8 cellular contexts compared by ENCODE assay signal in the genomic region with DNA sequence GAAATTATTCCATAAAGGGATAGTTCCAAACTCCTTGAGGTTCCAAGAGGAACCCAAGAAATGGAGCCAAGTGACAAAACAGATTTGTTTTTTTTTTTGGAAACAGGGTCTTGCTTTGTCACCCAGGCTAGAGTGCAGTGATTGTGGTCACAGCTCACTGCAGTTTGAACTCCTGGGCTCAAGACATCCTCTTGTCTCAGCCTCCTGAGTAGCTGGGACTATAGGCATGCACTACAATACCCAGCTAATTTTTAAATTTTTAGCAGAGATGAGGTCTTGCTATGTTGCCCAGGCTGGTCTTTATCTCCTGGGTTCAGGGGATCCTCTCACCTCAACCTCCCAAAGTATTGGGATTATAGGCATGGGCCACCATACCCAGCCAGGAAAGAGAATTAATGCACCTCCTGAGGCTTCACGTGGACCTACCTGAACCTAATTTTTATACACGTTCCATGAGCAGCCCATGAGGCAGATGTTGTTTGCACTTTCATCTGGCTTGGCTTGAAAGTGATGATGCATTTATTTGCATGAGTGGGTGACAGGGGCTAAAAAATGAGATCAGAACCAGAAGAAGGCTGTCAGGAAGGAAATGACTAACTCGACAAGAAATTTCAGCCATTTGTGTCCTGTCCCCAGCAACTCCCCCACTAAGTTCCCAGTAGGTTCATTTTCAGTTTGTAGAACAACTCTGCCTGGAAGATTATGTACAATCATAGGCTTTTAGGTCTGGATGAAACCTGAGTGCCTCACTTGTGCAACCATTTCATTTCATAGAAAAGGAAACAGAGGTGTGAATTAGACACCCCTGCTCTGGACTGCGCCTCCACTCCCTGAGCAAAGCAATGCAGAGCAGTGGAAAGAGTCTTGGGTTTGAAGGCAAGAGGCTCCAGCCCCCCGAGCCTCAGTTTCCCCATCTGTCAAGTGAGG. TPM values are rescaled to one million over a fixed set of nuclear protein-coding genes. Genes with fewer than 3 reads are reported as not detected.
DNase-seq lines count a peak whose midpoint lies in the region; ATAC-seq and TF ChIP-seq lines count a peak whose summit lies in the region.

No MANE protein-coding gene starts in this region.

- no peaks in the 10 kb centered on the region for H3K4me1 ChIP-seq in HEK293 (ENCODE audit: control insufficient read depth, insufficient read depth, low read length)
- H3K4me1 ChIP-seq in upper lobe of right lung = peaks cover 11% of the 10 kb centered on the region

- H3K27ac ChIP-seq in HEK293 (ENCODE audit: extremely low read depth, low read depth, low read length) (no peak overlapping the region), upper lobe of right lung (no peak overlapping the region)

- H3K27me3 ChIP-seq in upper lobe of right lung = peaks cover 22% of the 10 kb centered on the region

- DNase-seq in activated T-cell treated with anti-CD3 and anti-CD28 coated beads for 48 hours (ENCODE audit: low read depth) (peak; percentile 10), activated T-cell treated with anti-CD3 and anti-CD28 coated beads for 4 hours (no peak), MV-4-11 (lab: John Stamatoyannopoulos, UW) (peak; percentile 84), cardiac fibroblast (ENCODE audit: low read depth in 2 of 2) (peak; percentile 70 to 89), upper lobe of right lung (no peak), HuH-7 (ENCODE audit: low spot score) (no peak), NCI-H1105 treated with DMSO at 0.1 percent for 48 hours (lab: John Stamatoyannopoulos, UW) (no peak)

- H3K4me3 ChIP-seq in HEK293 (ENCODE audit: low read depth, low read length) (no peak overlapping the region), cardiac fibroblast (replicated peaks in 1 of 2; ENCODE audit: low read depth in 2 of 2, low read length in 2 of 2) (no peak overlapping the region), upper lobe of right lung (no peak overlapping the region)

- H3K36me3 ChIP-seq in HEK293 (ENCODE audit: control insufficient read depth in 2 of 2, insufficient read depth in 1 of 2, low read length in 2 of 2) (no peaks in the 10 kb centered on the region), upper lobe of right lung (no peaks in the 10 kb centered on the region)

- intact Hi-C loops in upper lobe of right lung (cut with DNase I) = no loop called here

- ATAC-seq in upper lobe of right lung = peak; percentile 58

- CTCF ChIA-PET in HEK293 (lab: Yijun Ruan, JAX) = no interaction called here

- no peaks in the 10 kb centered on the region for H3K9me3 ChIP-seq in HEK293 (ENCODE audit: control insufficient read depth, insufficient read depth, low read depth, low read length)
- H3K9me3 ChIP-seq in upper lobe of right lung = no peaks in the 10 kb centered on the region

- no peak for TF ChIP-seq CTCF in HEK293 (tag by site-specific recombination; IDR thresholded peaks at IDR 0.05)
- no peak for TF ChIP-seq CTCF in cardiac fibroblast (IDR thresholded peaks at IDR 0.05; ENCODE audit: low read depth, low read length)
- TF ChIP-seq CTCF in upper lobe of right lung (IDR thresholded peaks at IDR 0.05) = no peak

- POLR2A ChIA-PET in HEK293 (lab: Yijun Ruan, JAX) = no interaction called here

TF ChIP-seq in HEK293, 187 proteins besides CTCF, POLR2A, EP300 and RAD21:
- no peak for TF ChIP-seq ZNF2 (tag by site-specific recombination; IDR thresholded peaks at IDR 0.05)
- 0 out of 2 replicates have a peak, but pooled peaks have one; percentile 6 for TF ChIP-seq ZFHX2 (tag by site-specific recombination; conservative IDR thresholded peaks at IDR 0.05)
- TF ChIP-seq, protein P1, sequence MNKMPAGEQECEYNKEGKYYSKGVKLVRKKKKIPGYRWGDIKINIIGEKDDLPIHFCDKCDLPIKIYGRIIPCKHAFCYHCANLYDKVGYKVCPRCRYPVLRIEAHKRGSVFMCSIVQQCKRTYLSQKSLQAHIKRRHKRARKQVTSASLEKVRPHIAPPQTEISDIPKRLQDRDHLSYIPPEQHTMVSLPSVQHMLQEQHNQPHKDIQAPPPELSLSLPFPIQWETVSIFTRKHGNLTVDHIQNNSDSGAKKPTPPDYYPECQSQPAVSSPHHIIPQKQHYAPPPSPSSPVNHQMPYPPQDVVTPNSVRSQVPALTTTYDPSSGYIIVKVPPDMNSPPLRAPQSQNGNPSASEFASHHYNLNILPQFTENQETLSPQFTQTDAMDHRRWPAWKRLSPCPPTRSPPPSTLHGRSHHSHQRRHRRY (tag by site-specific recombination; IDR thresholded peaks at IDR 0.05) = no peak
- no peak for TF ChIP-seq SP7 (tag by site-specific recombination; IDR thresholded peaks at IDR 0.05)
- TF ChIP-seq ZNF133 (tag by site-specific recombination; IDR thresholded peaks at IDR 0.05) = no peak

RNA-seq across cellular contexts. Expression of a gene that starts 10.3 kb away (rescaled TPM):
- 43.1 TPM for total RNA-seq in upper lobe of right lung

Comparison
In these comparisons a context has a peak if more than half of its experiments do, and no peak if none do; other contexts are left out.
1. DNase-seq: peak in activated T-cell treated with anti-CD3 and anti-CD28 coated beads for 48 hours (single experiment), MV-4-11 (single experiment) and cardiac fibroblast (2 of 2); none in activated T-cell treated with anti-CD3 and anti-CD28 coated beads for 4 hours (single experiment), upper lobe of right lung (single experiment), HuH-7 (single experiment) and NCI-H1105 treated with DMSO at 0.1 percent for 48 hours (single experiment).